1 cellular context compared by ENCODE assay signal in genomic region chr4:15233626-15234025, GRCh38.
TF ChIP-seq lines count a peak whose summit lies in the region.

No MANE protein-coding gene starts in this region.

TF ChIP-seq in SK-N-SH treated with all-trans-retinoic acid at 6 μM for 48 hours, 23 proteins besides CTCF, POLR2A, EP300 and RAD21 (continued from another document):
- TF ChIP-seq CSRNP3 (CRISPR knock-in tag; IDR thresholded peaks at IDR 0.05) (no peak), ZFP30 (CRISPR knock-in tag; IDR thresholded peaks at IDR 0.05) (no peak), GLIS3 (CRISPR knock-in tag; IDR thresholded peaks at IDR 0.05) (no peak), SNAI2 (CRISPR knock-in tag; IDR thresholded peaks at IDR 0.05) (no peak), BACH2 (CRISPR knock-in tag; IDR thresholded peaks at IDR 0.05; ENCODE audit: borderline replicate concordance) (no peak)
